15 cellular contexts compared by ENCODE assay signal in the genomic region with DNA sequence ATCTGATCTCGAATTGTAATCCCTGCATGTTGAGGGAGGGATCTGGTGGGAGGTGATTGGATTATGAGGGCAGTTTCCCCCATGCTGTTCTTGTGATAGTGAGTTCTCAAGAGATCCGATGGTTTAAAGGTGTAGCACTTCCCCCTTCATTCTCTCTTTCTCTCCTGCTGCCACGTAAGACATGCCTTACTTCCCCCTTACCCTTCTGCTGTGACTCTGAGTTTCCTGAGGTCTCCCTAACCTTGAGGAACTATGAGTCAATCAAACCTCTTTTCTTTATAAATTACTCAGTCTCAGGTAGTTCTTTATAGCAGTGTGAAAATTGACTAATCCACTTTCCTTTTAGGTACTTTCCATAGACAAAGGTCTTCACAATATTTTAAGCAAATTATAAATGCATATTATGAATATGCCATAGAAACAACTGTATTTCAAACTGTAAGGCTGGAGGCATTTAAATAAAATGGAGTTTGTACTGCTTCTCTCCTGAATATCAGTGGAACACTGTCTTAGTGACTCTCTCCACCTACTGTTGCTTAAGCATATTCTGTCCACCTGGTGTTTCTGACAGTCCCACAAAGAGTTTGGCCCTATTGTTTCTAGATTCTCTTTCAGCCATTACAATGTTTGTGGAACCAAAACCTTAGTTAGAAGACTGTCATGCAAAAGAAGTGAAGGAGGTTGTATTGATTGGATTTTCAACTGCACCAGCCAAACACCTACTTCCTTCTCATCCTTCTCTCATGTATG. TPM values are rescaled to one million over a fixed set of nuclear protein-coding genes. Genes with fewer than 3 reads are reported as not detected.
DNase-seq lines count a peak whose midpoint lies in the region; ATAC-seq, FAIRE-seq and TF ChIP-seq lines count a peak whose summit lies in the region.
"Had no signal": no experiment of that assay in that cellular context is flagged by ENCODE, and none has a peak within 500 bp of the region (broad histone marks: within the 10 kb centered on the region; RNA-seq: fewer than 3 reads in every experiment).

No MANE protein-coding gene starts in this region.

- H3K27me3 ChIP-seq in right cardiac atrium (ENCODE audit: control insufficient read depth, insufficient read depth), result no peaks in the 10 kb centered on the region
- H3K27me3 ChIP-seq: adrenal gland, hepatocyte had no signal

- no peak overlapping the region for H3K4me3 Mint-ChIP-seq in immature natural killer cell
- H3K4me3 Mint-ChIP-seq: nephron had no signal

- FAIRE-seq in GM12892 (lab: Jason Lieb, UNC), result peak; percentile 90

- peaks cover 3 to 11% (median 8%) of the 10 kb centered on the region in 3 donors for H3K27me3 Mint-ChIP-seq in immature natural killer cell (ENCODE audit: low read depth in 3 of 3)

- ATAC-seq in GM18519 (IDR thresholded peaks at IDR 0.05; ENCODE audit: low FRiP score, unreplicated experiment), result peak; percentile 31
- peak; percentile 30 for ATAC-seq in HG02884 (IDR thresholded peaks at IDR 0.05; ENCODE audit: unreplicated experiment)
- ATAC-seq in right cardiac atrium, result no peak
- ATAC-seq: esophagus mucosa, left lung, sciatic nerve had no signal

- H3K4me1 ChIP-seq in right cardiac atrium (ENCODE audit: control insufficient read depth, insufficient read depth, low read length), result no peaks in the 10 kb centered on the region
- H3K4me1 ChIP-seq: adrenal gland, left lung had no signal

- no peaks in the 10 kb centered on the region for H3K36me3 Mint-ChIP-seq in immature natural killer cell

- TF ChIP-seq POLR2A in GM12892 (IDR thresholded peaks at IDR 0.05; ENCODE audit: low read depth, low read length), result no peak

- peaks cover 0 to 1% of the 10 kb centered on the region in 2 donors for H3K4me1 Mint-ChIP-seq in immature natural killer cell

- no peaks in the 10 kb centered on the region for H3K9me3 ChIP-seq in right cardiac atrium (ENCODE audit: control insufficient read depth, low read length)
- H3K9me3 ChIP-seq: adrenal gland, left lung had no signal

- intact Hi-C loops in right cardiac atrium (cut with DNase I), result no loop called here

- no peak overlapping the region for H3K27ac ChIP-seq in right cardiac atrium (ENCODE audit: low read length)
- H3K27ac ChIP-seq: adrenal gland, hepatocyte, left lung had no signal

- H3K4me3 ChIP-seq in right cardiac atrium (ENCODE audit: low read length), result no peak overlapping the region
- H3K4me3 ChIP-seq: adrenal gland, hepatocyte, left lung had no signal

- H3K9me3 Mint-ChIP-seq in immature natural killer cell, result no peaks in the 10 kb centered on the region

- no peak for DNase-seq in GM12892 (ENCODE audit: insufficient read length)
- DNase-seq in activated T-cell treated with anti-CD3 and anti-CD28 coated beads, Interleukin-2, amount 50 U/mL, for 48 hours, result peak; percentile 47 to 50
- DNase-seq in immature natural killer cell, result no peak
- no peak for DNase-seq in NCI-H1694 treated with DMSO at 0.1 percent for 48 hours (lab: John Stamatoyannopoulos, UW)
- DNase-seq in hepatic stellate cell (ENCODE audit: low spot score), result no peak
- no peak for DNase-seq in right cardiac atrium
- DNase-seq: adrenal gland, left lung, SW 1271 had no signal

- H3K27ac Mint-ChIP-seq in immature natural killer cell, result no peak overlapping the region

- 66% methylated on average over 3 of the region's 3 CpGs for WGBS in right cardiac atrium

RNA-seq across cellular contexts. Expression of a gene that starts 24.3 kb away (rescaled TPM):
- polyA plus RNA-seq in GM12892 (2012; ENCODE audit: missing spikeins), result not detected
- polyA plus RNA-seq in immature natural killer cell, result under 1 TPM in 1 of 3 donors, not detected in 2; 0.19 TPM
- not detected for total RNA-seq in right cardiac atrium
- polyA plus RNA-seq in right cardiac atrium, result not detected
- total RNA-seq: adrenal gland, esophagus mucosa, hepatocyte, left lung, sciatic nerve had no signal
- polyA plus RNA-seq: adrenal gland, hepatocyte had no signal

Comparison
In these comparisons a context has a peak if more than half of its experiments do, and no peak if none do; other contexts are left out.
1. DNase-seq: peak in activated T-cell treated with anti-CD3 and anti-CD28 coated beads, Interleukin-2, amount 50 U/mL, for 48 hours (2 of 2); none in GM12892 (single experiment), immature natural killer cell (0 of 3), NCI-H1694 treated with DMSO at 0.1 percent for 48 hours (single experiment), hepatic stellate cell (single experiment) and right cardiac atrium (0 of 3).
2. ATAC-seq: peak in GM18519 (single experiment) and HG02884 (single experiment); none in right cardiac atrium (0 of 2).